ENCODE assay signal across 9 cellular contexts in the genomic region with DNA sequence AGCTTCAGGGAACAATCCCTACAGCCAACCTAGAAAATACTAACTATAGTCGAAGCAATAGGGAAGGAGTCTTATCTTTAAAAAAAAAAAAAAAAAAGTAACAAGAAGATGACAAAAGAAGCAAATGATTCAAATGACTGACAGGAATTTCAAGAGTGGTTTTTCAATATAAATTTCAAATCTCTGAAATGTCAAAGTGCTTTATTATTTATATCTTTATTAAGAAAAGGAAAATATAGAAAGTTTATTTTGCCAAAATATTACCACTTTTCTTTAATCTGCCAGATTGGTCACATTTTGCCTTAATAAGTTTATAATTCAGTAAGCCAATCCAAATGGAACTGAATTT.
DNase-seq lines count a peak whose midpoint lies in the region; ATAC-seq, FAIRE-seq and TF ChIP-seq lines count a peak whose summit lies in the region.
"Had no signal": no experiment of that assay in that cellular context is flagged by ENCODE, and none has a peak within 500 bp of the region (broad histone marks: within the 10 kb centered on the region; RNA-seq: fewer than 3 reads in every experiment).

No MANE protein-coding gene starts in this region.

- TF ChIP-seq POLR2A in vagina (IDR thresholded peaks at IDR 0.05), result no peak

- DNase-seq in stimulated activated naive CD8-positive, alpha-beta T cell treated with anti-CD3 and anti-CD28 coated beads, Interleukin-15, Interleukin-2, amounts not matched to agents 100 U/mL and 50 U/mL, for 24 hours, result no peak
- no peak for DNase-seq in activated naive CD8-positive, alpha-beta T cell treated with anti-CD3 and anti-CD28 coated beads, Interleukin-2, amount 10 ng/mL, durations not matched to agents 7 days and 5 days
- DNase-seq in mucosa of descending colon (no peak), vagina (ENCODE audit: extremely low spot score in 2 of 2) (no peak), pancreas (no peak), aorta (no peak)

- no peak overlapping the region for H3K4me3 ChIP-seq in mucosa of descending colon
- peak overlapping the region; percentile 39 to 46 for H3K4me3 ChIP-seq in vagina
- peak overlapping the region in 1 of 4 donors; percentile 40 for H3K4me3 ChIP-seq in pancreas
- H3K4me3 ChIP-seq in aorta (ENCODE audit: low read length in 2 of 2), result no peak overlapping the region

- H3K4me1 Mint-ChIP-seq in stimulated activated naive CD8-positive, alpha-beta T cell treated with anti-CD3 and anti-CD28 coated beads, Interleukin-15, Interleukin-2, amounts not matched to agents 100 ng/mL and 50 ng/mL, for 24 hours (ENCODE audit: low read depth), result peaks cover 17% of the 10 kb centered on the region
- H3K4me1 Mint-ChIP-seq in activated naive CD8-positive, alpha-beta T cell treated with anti-CD3 and anti-CD28 coated beads, Interleukin-2, amount 10 ng/mL, durations not matched to agents 7 days and 5 days, result peaks cover 19% of the 10 kb centered on the region

- no peaks in the 10 kb centered on the region for H3K9me3 Mint-ChIP-seq in stimulated activated naive CD8-positive, alpha-beta T cell treated with anti-CD3 and anti-CD28 coated beads, Interleukin-15, Interleukin-2, amounts not matched to agents 100 ng/mL and 50 ng/mL, for 24 hours
- no peaks in the 10 kb centered on the region for H3K9me3 Mint-ChIP-seq in activated naive CD8-positive, alpha-beta T cell treated with anti-CD3 and anti-CD28 coated beads, Interleukin-2, amount 10 ng/mL, durations not matched to agents 7 days and 5 days

- POLR2A ChIA-PET in activated naive CD8-positive, alpha-beta T cell treated with anti-CD3 and anti-CD28 coated beads, Interleukin-2, amount 10 ng/mL, durations not matched to agents 7 days and 5 days (lab: Charles Lee), result interaction anchor here (0.5 to 0.8 kb wide), 2 partner anchors 92 to 332 kb away, joined by 3 read pairs; no protein-coding TSS in a partner anchor

- ATAC-seq in stimulated activated naive CD8-positive, alpha-beta T cell treated with anti-CD3 and anti-CD28 coated beads, Interleukin-15, Interleukin-2, amounts not matched to agents 100 U/mL and 50 U/mL, for 24 hours, result no peak
- no peak for ATAC-seq in activated naive CD8-positive, alpha-beta T cell treated with anti-CD3 and anti-CD28 coated beads, Interleukin-2, amount 10 ng/mL, durations not matched to agents 7 days and 5 days (ENCODE audit: low read depth)
- ATAC-seq in mucosa of descending colon, result no peak
- ATAC-seq in HG03139 (IDR thresholded peaks at IDR 0.05; ENCODE audit: unreplicated experiment), result no peak
- ATAC-seq in pancreas, result no peak
- no peak for ATAC-seq in aorta (ENCODE audit: low FRiP score)

- H3K36me3 Mint-ChIP-seq in stimulated activated naive CD8-positive, alpha-beta T cell treated with anti-CD3 and anti-CD28 coated beads, Interleukin-15, Interleukin-2, amounts not matched to agents 100 ng/mL and 50 ng/mL, for 24 hours (ENCODE audit: low read depth), result no peaks in the 10 kb centered on the region
- no peaks in the 10 kb centered on the region for H3K36me3 Mint-ChIP-seq in activated naive CD8-positive, alpha-beta T cell treated with anti-CD3 and anti-CD28 coated beads, Interleukin-2, amount 10 ng/mL, durations not matched to agents 7 days and 5 days

- H3K9me3 ChIP-seq in mucosa of descending colon (no peaks in the 10 kb centered on the region), vagina (no peaks in the 10 kb centered on the region), pancreas (no peaks in the 10 kb centered on the region), aorta (ENCODE audit: control insufficient read depth, low read length) (no peaks in the 10 kb centered on the region)
- H3K9me3 ChIP-seq: ascending aorta had no signal

- H3K36me3 ChIP-seq in mucosa of descending colon (ENCODE audit: low read depth) (no peaks in the 10 kb centered on the region), vagina (no peaks in the 10 kb centered on the region), pancreas (no peaks in the 10 kb centered on the region), aorta (ENCODE audit: control insufficient read depth in 1 of 2, insufficient read depth in 2 of 2, low read length in 1 of 2) (no peaks in the 10 kb centered on the region)
- H3K36me3 ChIP-seq: ascending aorta had no signal

- TF ChIP-seq CTCF in mucosa of descending colon (IDR thresholded peaks at IDR 0.05) (peak; percentile 5), vagina (IDR thresholded peaks at IDR 0.05) (no peak), pancreas (IDR thresholded peaks at IDR 0.05) (no peak)

- peaks cover 56% of the 10 kb centered on the region for H3K27me3 Mint-ChIP-seq in stimulated activated naive CD8-positive, alpha-beta T cell treated with anti-CD3 and anti-CD28 coated beads, Interleukin-15, Interleukin-2, amounts not matched to agents 100 ng/mL and 50 ng/mL, for 24 hours
- peaks cover 56% of the 10 kb centered on the region for H3K27me3 Mint-ChIP-seq in activated naive CD8-positive, alpha-beta T cell treated with anti-CD3 and anti-CD28 coated beads, Interleukin-2, amount 10 ng/mL, durations not matched to agents 7 days and 5 days

- intact Hi-C loops in mucosa of descending colon (cut with DNase I, micrococcal nuclease) (loop anchor here in 1 of 2 donors (10.0 kb wide), 1 partner anchor 1024 kb away; a partner anchor contains a TSS), vagina (cut with DNase I) (loop anchor here (10.0 kb wide), 3 partner anchors 334 to 1024 kb away; a partner anchor contains a TSS), pancreas (cut with DNase I) (loop anchor here in 1 of 3 donors (10.0 kb wide), 1 partner anchor 1024 kb away; a partner anchor contains a TSS), aorta (cut with DNase I) (loop anchor here (5.0 to 10.0 kb wide), 4 partner anchors 466 to 1032 kb away; a partner anchor contains a TSS)

- no peak for FAIRE-seq in pancreas (lab: Jason Lieb, UNC)

- H3K27ac ChIP-seq in vagina, result peak overlapping the region; percentile 38
- H3K27ac ChIP-seq in pancreas, result no peak overlapping the region
- no peak overlapping the region for H3K27ac ChIP-seq in aorta (ENCODE audit: low read depth in 1 of 2, low read length in 2 of 2)
- H3K27ac ChIP-seq: ascending aorta had no signal

- no peak overlapping the region for H3K27ac Mint-ChIP-seq in stimulated activated naive CD8-positive, alpha-beta T cell treated with anti-CD3 and anti-CD28 coated beads, Interleukin-15, Interleukin-2, amounts not matched to agents 100 ng/mL and 50 ng/mL, for 24 hours
- no peak overlapping the region for H3K27ac Mint-ChIP-seq in activated naive CD8-positive, alpha-beta T cell treated with anti-CD3 and anti-CD28 coated beads, Interleukin-2, amount 10 ng/mL, durations not matched to agents 7 days and 5 days

- WGBS in pancreas, 2 donors, result 0 to 3% methylated on average over 1 of the region's 1 CpG
- 2 to 5% methylated on average over 1 of the region's 1 CpG for WGBS in aorta, 2 donors

- no peaks in the 10 kb centered on the region for H3K27me3 ChIP-seq in vagina
- H3K27me3 ChIP-seq in pancreas, result peaks cover 3 to 38% (median 8%) of the 10 kb centered on the region in 4 donors
- peaks cover 0 to 5% of the 10 kb centered on the region in 2 donors for H3K27me3 ChIP-seq in aorta (ENCODE audit: control insufficient read depth in 1 of 2, insufficient read depth in 2 of 2, low read length in 1 of 2)

- H3K4me1 ChIP-seq in mucosa of descending colon (ENCODE audit: low read depth) (no peaks in the 10 kb centered on the region), vagina (peaks cover 6% of the 10 kb centered on the region), pancreas (peaks cover 0 to 8% (median 3%) of the 10 kb centered on the region in 3 donors), aorta (ENCODE audit: control insufficient read depth in 1 of 2, insufficient read depth in 2 of 2, low read length in 2 of 2) (no peaks in the 10 kb centered on the region)

- peak overlapping the region; percentile 89 for H3K4me3 Mint-ChIP-seq in stimulated activated naive CD8-positive, alpha-beta T cell treated with anti-CD3 and anti-CD28 coated beads, Interleukin-15, Interleukin-2, amounts not matched to agents 100 ng/mL and 50 ng/mL, for 24 hours
- H3K4me3 Mint-ChIP-seq in activated naive CD8-positive, alpha-beta T cell treated with anti-CD3 and anti-CD28 coated beads, Interleukin-2, amount 10 ng/mL, durations not matched to agents 7 days and 5 days, result peak overlapping the region; percentile 91

Comparison
In these comparisons a context has a peak if more than half of its experiments do, and no peak if none do; other contexts are left out.
1. H3K4me3 ChIP-seq: peak in vagina (2 of 2); none in mucosa of descending colon (single experiment) and aorta (0 of 2).